In genomic region chr1:198105185-198105584, GRCh38 we compare ENCODE assay signal across 1 cellular context.
TF ChIP-seq lines count a peak whose summit lies in the region.

No MANE protein-coding gene starts in this region.

TF ChIP-seq in GM23338, 12 proteins besides CTCF, POLR2A, EP300 and RAD21 (continued from another document):
- TF ChIP-seq ZNF462 (CRISPR knock-in tag; IDR thresholded peaks at IDR 0.05) = no peak
